Comparison of ENCODE assay signal across 13 cellular contexts in the genomic region with DNA sequence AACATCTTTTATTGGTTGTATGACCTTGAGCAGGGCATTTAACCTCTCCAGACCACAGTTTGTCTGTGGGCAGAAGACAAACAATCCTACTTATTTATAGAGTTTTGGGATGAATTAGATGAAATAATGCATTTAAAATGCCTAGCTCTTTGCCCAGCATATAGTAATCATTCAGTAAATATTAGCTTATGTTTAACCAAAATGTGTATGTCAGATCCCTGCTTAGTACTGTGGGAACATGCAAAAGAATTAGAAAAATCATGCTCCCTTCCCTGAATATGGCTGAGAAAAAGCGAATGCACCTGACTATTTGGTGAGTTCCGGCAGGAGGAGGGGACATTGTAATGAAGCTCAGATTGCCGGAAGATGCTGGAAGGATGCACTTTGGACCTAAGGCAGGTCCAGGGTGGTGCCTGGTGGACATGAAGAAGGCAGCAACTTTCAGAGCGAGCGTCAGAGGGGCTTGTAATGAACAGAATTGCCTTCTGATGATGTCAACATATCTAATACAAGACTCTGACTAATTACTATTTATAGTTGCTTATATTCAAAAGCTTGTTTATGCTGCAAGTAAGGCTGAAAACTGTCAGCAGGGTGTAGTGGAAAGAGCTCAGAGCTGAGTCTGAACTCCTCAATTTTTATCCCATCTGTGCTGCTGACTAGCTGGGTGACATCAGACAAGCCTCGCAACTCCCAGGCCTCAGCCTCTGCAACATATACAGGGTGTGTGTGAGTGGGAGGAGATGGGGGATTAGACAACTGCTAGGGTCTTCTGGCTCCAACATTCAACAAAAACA.
DNase-seq lines count a peak whose midpoint lies in the region; ATAC-seq, FAIRE-seq and TF ChIP-seq lines count a peak whose summit lies in the region.
"Had no signal": no experiment of that assay in that cellular context is flagged by ENCODE, and none has a peak within 500 bp of the region (broad histone marks: within the 10 kb centered on the region; RNA-seq: fewer than 3 reads in every experiment).

No MANE protein-coding gene starts in this region.

- peaks cover 11% of the 10 kb centered on the region for H3F3A ChIP-seq in SK-N-SH (replicated peaks; ENCODE audit: insufficient read depth)

- no peak for FAIRE-seq in small intestine (lab: Jason Lieb, UNC)

- no peak overlapping the region for H2AFZ ChIP-seq in SK-N-SH (ENCODE audit: low read depth)

- POLR2A ChIA-PET in SK-N-SH (lab: Yijun Ruan, JAX): no interaction called here

- TF ChIP-seq CTCF in SK-N-SH (IDR thresholded peaks at IDR 0.05): no peak

- TF ChIP-seq EP300 in SK-N-SH (IDR thresholded peaks at IDR 0.05; ENCODE audit: borderline replicate concordance in 1 of 2, low read depth in 1 of 2, low read length in 1 of 2): no peak

- H3K9me2 ChIP-seq in SK-N-SH: no peaks in the 10 kb centered on the region

- H3K9ac ChIP-seq in SK-N-SH: no peak overlapping the region

- H3K27ac ChIP-seq in SK-N-SH (ENCODE audit: low read depth in 2 of 2, low read length in 1 of 2) (peak overlapping the region in 1 of 2 experiments; percentile 4; a peak in 1 of 4 replicates), small intestine (ENCODE audit: low read depth in 1 of 2, low read length in 1 of 2) (peak overlapping the region in 1 of 2 donors; percentile 42)

- H3K4me1 ChIP-seq in SK-N-SH (ENCODE audit: control insufficient read depth in 1 of 2, insufficient read depth in 2 of 2, low read depth in 1 of 2, low read length in 1 of 2): peaks cover 20 to 21% of the 10 kb centered on the region in 2 experiments; a peak in 3 of 4 replicates
- H3K4me1 ChIP-seq in small intestine (ENCODE audit: control insufficient read depth in 2 of 2, insufficient read depth in 1 of 2, low read depth in 1 of 2, low read length in 1 of 2): peaks cover 0 to 6% of the 10 kb centered on the region in 2 donors

- ATAC-seq in GM18498 (IDR thresholded peaks at IDR 0.05; ENCODE audit: unreplicated experiment): no peak

- H3K9me3 ChIP-seq in SK-N-SH: no peaks in the 10 kb centered on the region
- H3K9me3 ChIP-seq in small intestine (ENCODE audit: control insufficient read depth, low read depth): no peaks in the 10 kb centered on the region

- no peak overlapping the region for H3K4me3 ChIP-seq in SK-N-SH (ENCODE audit: low read depth in 2 of 2, low read length in 1 of 2)
- H3K4me3 ChIP-seq in small intestine (ENCODE audit: low read depth in 1 of 2, low read length in 2 of 2): no peak overlapping the region

- peaks cover 97% of the 10 kb centered on the region for H3K79me2 ChIP-seq in SK-N-SH (ENCODE audit: insufficient read depth)

- peaks cover 58% of the 10 kb centered on the region for H4K20me1 ChIP-seq in SK-N-SH (ENCODE audit: insufficient read depth)

- DNase-seq in GM03348 (ENCODE audit: low spot score) (peak; percentile 28), SK-N-SH (no peak), globus pallidus (ENCODE audit: low spot score) (peak; percentile 59), small intestine (peak; percentile 64)
- DNase-seq in stimulated activated CD4-positive, alpha-beta T cell treated with anti-CD3 and anti-CD28 coated beads, Interleukin-4, amount 100 ng/mL, for 4 hours: no peak
- DNase-seq in stimulated activated CD4-positive, alpha-beta T cell treated with anti-CD3 and anti-CD28 coated beads, Interleukin-12 subunit alpha, Interleukin-12 subunit beta, amount 100 ng/mL, for 4 hours: no peak
- DNase-seq: activated CD4-positive, alpha-beta T cell treated with anti-CD3 and anti-CD28 coated beads, Interleukin-2, amount 50 U/mL, for 1 hour; activated naive CD4-positive, alpha-beta T cell treated with anti-CD3 and anti-CD28 coated beads, Interleukin-2, amount 50 U/mL, for 16 hours; CD8-positive, alpha-beta memory T cell; kidney glomerular epithelial cell; NCI-H2171 treated with DMSO at 0.1 percent for 48 hours; OCI-M1 had no signal

- CTCF ChIA-PET in SK-N-SH (lab: Yijun Ruan, JAX): interaction anchor here (1.1 to 1.4 kb wide), 2 partner anchors 12 to 102 kb away, joined by 3 read pairs; no protein-coding TSS in a partner anchor

- H3K36me3 ChIP-seq in SK-N-SH (replicated peaks in 1 of 2; ENCODE audit: control insufficient read depth in 1 of 2, insufficient read depth in 2 of 2, low read length in 1 of 2) (peaks cover 8 to 16% of the 10 kb centered on the region in 2 experiments), small intestine (ENCODE audit: control insufficient read depth in 2 of 2, insufficient read depth in 2 of 2, low read length in 2 of 2) (no peaks in the 10 kb centered on the region)

- no peak for TF ChIP-seq RAD21 in SK-N-SH (IDR thresholded peaks at IDR 0.05; ENCODE audit: low read length)

- H3K4me2 ChIP-seq in SK-N-SH: peak overlapping the region; percentile 20

- WGBS in SK-N-SH (ENCODE audit: low lambda C conversion rate): 91% methylated on average over 6 of the region's 6 CpGs
- 48 to 55% (median 50%) methylated on average over 6 of the region's 6 CpGs for WGBS in small intestine, 3 donors

- H3K27me3 ChIP-seq in SK-N-SH (ENCODE audit: insufficient read depth): no peaks in the 10 kb centered on the region
- no peaks in the 10 kb centered on the region for H3K27me3 ChIP-seq in small intestine (ENCODE audit: control insufficient read depth in 2 of 2, insufficient read depth in 2 of 2, low read length in 2 of 2)

TF ChIP-seq in SK-N-SH, 30 proteins besides CTCF, POLR2A, EP300 and RAD21:
- TF ChIP-seq JUND (IDR thresholded peaks at IDR 0.05) (no peak), MEF2A (IDR thresholded peaks at IDR 0.05; ENCODE audit: borderline replicate concordance, low read depth) (no peak), TCF12 (IDR thresholded peaks at IDR 0.05) (no peak), IRF3 (IDR thresholded peaks at IDR 0.05; ENCODE audit: low read depth, low read length) (no peak), USF2 (IDR thresholded peaks at IDR 0.05; ENCODE audit: borderline replicate concordance, low read depth, low read length) (no peak), RXRA (IDR thresholded peaks at IDR 0.05; ENCODE audit: borderline replicate concordance, low read depth) (no peak), SMC3 (IDR thresholded peaks at IDR 0.05; ENCODE audit: low read depth, low read length) (no peak), EZH2phosphoT487 (IDR thresholded peaks at IDR 0.05; ENCODE audit: borderline replicate concordance, low read depth) (no peak)
- TF ChIP-seq, protein P1, sequence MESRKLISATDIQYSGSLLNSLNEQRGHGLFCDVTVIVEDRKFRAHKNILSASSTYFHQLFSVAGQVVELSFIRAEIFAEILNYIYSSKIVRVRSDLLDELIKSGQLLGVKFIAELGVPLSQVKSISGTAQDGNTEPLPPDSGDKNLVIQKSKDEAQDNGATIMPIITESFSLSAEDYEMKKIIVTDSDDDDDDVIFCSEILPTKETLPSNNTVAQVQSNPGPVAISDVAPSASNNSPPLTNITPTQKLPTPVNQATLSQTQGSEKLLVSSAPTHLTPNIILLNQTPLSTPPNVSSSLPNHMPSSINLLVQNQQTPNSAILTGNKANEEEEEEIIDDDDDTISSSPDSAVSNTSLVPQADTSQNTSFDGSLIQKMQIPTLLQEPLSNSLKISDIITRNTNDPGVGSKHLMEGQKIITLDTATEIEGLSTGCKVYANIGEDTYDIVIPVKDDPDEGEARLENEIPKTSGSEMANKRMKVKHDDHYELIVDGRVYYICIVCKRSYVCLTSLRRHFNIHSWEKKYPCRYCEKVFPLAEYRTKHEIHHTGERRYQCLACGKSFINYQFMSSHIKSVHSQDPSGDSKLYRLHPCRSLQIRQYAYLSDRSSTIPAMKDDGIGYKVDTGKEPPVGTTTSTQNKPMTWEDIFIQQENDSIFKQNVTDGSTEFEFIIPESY (IDR thresholded peaks at IDR 0.05; ENCODE audit: borderline replicate concordance, low read depth): no peak
- TF ChIP-seq, protein P2, sequence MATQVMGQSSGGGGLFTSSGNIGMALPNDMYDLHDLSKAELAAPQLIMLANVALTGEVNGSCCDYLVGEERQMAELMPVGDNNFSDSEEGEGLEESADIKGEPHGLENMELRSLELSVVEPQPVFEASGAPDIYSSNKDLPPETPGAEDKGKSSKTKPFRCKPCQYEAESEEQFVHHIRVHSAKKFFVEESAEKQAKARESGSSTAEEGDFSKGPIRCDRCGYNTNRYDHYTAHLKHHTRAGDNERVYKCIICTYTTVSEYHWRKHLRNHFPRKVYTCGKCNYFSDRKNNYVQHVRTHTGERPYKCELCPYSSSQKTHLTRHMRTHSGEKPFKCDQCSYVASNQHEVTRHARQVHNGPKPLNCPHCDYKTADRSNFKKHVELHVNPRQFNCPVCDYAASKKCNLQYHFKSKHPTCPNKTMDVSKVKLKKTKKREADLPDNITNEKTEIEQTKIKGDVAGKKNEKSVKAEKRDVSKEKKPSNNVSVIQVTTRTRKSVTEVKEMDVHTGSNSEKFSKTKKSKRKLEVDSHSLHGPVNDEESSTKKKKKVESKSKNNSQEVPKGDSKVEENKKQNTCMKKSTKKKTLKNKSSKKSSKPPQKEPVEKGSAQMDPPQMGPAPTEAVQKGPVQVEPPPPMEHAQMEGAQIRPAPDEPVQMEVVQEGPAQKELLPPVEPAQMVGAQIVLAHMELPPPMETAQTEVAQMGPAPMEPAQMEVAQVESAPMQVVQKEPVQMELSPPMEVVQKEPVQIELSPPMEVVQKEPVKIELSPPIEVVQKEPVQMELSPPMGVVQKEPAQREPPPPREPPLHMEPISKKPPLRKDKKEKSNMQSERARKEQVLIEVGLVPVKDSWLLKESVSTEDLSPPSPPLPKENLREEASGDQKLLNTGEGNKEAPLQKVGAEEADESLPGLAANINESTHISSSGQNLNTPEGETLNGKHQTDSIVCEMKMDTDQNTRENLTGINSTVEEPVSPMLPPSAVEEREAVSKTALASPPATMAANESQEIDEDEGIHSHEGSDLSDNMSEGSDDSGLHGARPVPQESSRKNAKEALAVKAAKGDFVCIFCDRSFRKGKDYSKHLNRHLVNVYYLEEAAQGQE (IDR thresholded peaks at IDR 0.05; ENCODE audit: low read depth, low read length): no peak

Comparison
In these comparisons a context has a peak if more than half of its experiments do, and no peak if none do; other contexts are left out.
1. DNase-seq: peak in GM03348 (single experiment), globus pallidus (single experiment) and small intestine (single experiment); none in SK-N-SH (single experiment), stimulated activated CD4-positive, alpha-beta T cell treated with anti-CD3 and anti-CD28 coated beads, Interleukin-4, amount 100 ng/mL, for 4 hours (0 of 2) and stimulated activated CD4-positive, alpha-beta T cell treated with anti-CD3 and anti-CD28 coated beads, Interleukin-12 subunit alpha, Interleukin-12 subunit beta, amount 100 ng/mL, for 4 hours (single experiment).